Comparison of ENCODE assay signal across 17 cellular contexts in the genomic region with DNA sequence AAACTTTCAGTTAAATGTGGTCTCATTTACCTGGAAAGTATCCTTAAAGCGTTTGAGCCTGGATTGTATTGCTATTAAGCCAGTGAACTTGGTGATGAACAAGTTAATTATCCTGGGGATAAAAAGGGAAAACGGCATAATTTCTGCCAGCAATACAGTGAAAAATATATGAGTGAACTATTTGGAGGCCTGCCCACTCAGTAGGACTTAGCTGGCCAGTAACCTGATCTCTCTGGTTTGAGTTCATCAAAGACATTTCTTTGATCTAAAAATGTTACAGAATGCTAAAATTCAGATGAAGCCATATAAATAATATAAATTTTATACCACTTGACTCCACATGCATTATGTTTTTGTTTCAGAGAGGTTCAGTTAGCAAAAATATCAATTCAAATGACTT.
DNase-seq lines count a peak whose midpoint lies in the region; ATAC-seq and TF ChIP-seq lines count a peak whose summit lies in the region.
"Had no signal": no experiment of that assay in that cellular context is flagged by ENCODE, and none has a peak within 500 bp of the region (broad histone marks: within the 10 kb centered on the region; RNA-seq: fewer than 3 reads in every experiment).

No MANE protein-coding gene starts in this region.

- H3K36me3 ChIP-seq in brain microvascular endothelial cell (replicated peaks) = no peaks in the 10 kb centered on the region
- no peaks in the 10 kb centered on the region for H3K36me3 ChIP-seq in testis (ENCODE audit: low read depth, missing control alignments)
- H3K36me3 ChIP-seq in WERI-Rb-1 = no peaks in the 10 kb centered on the region
- H3K36me3 ChIP-seq in suprapubic skin = no peaks in the 10 kb centered on the region
- H3K36me3 ChIP-seq: HAP-1, Peyer's patch had no signal

- no peak for TF ChIP-seq RAD21 in Ishikawa (IDR thresholded peaks at IDR 0.05; ENCODE audit: low read depth)

- TF ChIP-seq EP300 in Ishikawa (IDR thresholded peaks at IDR 0.05; ENCODE audit: borderline replicate concordance) (peak; percentile 55; the same call in 1 of the 2 replicates), suprapubic skin (IDR thresholded peaks at IDR 0.05) (no peak)

- H3K27me3 ChIP-seq in brain microvascular endothelial cell (replicated peaks) (no peaks in the 10 kb centered on the region), testis (no peaks in the 10 kb centered on the region), WERI-Rb-1 (ENCODE audit: insufficient read depth, low read depth, severe bottlenecking) (no peaks in the 10 kb centered on the region), suprapubic skin (no peaks in the 10 kb centered on the region)
- H3K27me3 ChIP-seq: Peyer's patch had no signal

- intact Hi-C loops in testis (cut with DNase I; ENCODE audit: low total_unique reads) = no loop called here

- no peaks in the 10 kb centered on the region for H3K4me1 ChIP-seq in testis
- no peaks in the 10 kb centered on the region for H3K4me1 ChIP-seq in suprapubic skin
- H3K4me1 ChIP-seq: Peyer's patch had no signal

- 59 to 70% methylated on average over 2 of the region's 2 CpGs for WGBS in testis, 2 donors
- WGBS in suprapubic skin = 42% methylated on average over 2 of the region's 2 CpGs

- H3K9me3 ChIP-seq in testis = no peaks in the 10 kb centered on the region
- no peaks in the 10 kb centered on the region for H3K9me3 ChIP-seq in WERI-Rb-1 (ENCODE audit: severe bottlenecking)
- H3K9me3 ChIP-seq in suprapubic skin = no peaks in the 10 kb centered on the region
- H3K9me3 ChIP-seq: HAP-1, Peyer's patch had no signal

- H3K4me3 ChIP-seq in brain microvascular endothelial cell (ENCODE audit: low read depth, low read length) (no peak overlapping the region), testis (no peak overlapping the region), WERI-Rb-1 (ENCODE audit: low read depth, low read length) (no peak overlapping the region), suprapubic skin (no peak overlapping the region)
- H3K4me3 ChIP-seq: HAP-1, Peyer's patch had no signal

- in situ Hi-C loops in brain microvascular endothelial cell (cut with HindIII; ENCODE audit: low pct_ligation_motif_present, low sequenced_read_pairs) = no loop called here

- no peak for TF ChIP-seq POLR2A in testis (IDR thresholded peaks at IDR 0.05)
- no peak for TF ChIP-seq POLR2A in suprapubic skin (IDR thresholded peaks at IDR 0.05)

- no peak for ATAC-seq in HG02642 (IDR thresholded peaks at IDR 0.05; ENCODE audit: poor library complexity, unreplicated experiment)

- peak; percentile 2 for DNase-seq in AG08396 (ENCODE audit: low spot score)
- DNase-seq in brain microvascular endothelial cell = peak; percentile 5
- DNase-seq in iris pigment epithelial cell (ENCODE audit: low read depth) = peak; percentile 50
- no peak for DNase-seq in testis
- no peak for DNase-seq in WERI-Rb-1
- DNase-seq in suprapubic skin (ENCODE audit: low spot score in 2 of 2) = no peak
- DNase-seq: COR-L47, DMS153, NCI-H1092, NCI-H2107, NCI-H345, Peyer's patch, Right ventricle myocardium superior had no signal

- H3K27ac ChIP-seq in brain microvascular endothelial cell (no peak overlapping the region), testis (no peak overlapping the region), WERI-Rb-1 (no peak overlapping the region), suprapubic skin (no peak overlapping the region)
- H3K27ac ChIP-seq: C4-2B, Peyer's patch had no signal

- TF ChIP-seq CTCF in brain microvascular endothelial cell (IDR thresholded peaks at IDR 0.05; ENCODE audit: low read depth, low read length, missing control alignments) (no peak), testis (IDR thresholded peaks at IDR 0.05) (no peak), WERI-Rb-1 (IDR thresholded peaks at IDR 0.05; ENCODE audit: low read depth, low read length) (no peak), suprapubic skin (IDR thresholded peaks at IDR 0.05) (no peak)

TF ChIP-seq in Ishikawa, 13 proteins besides CTCF, POLR2A, EP300 and RAD21:
- TF ChIP-seq TCF12 (IDR thresholded peaks at IDR 0.05; ENCODE audit: low read depth) (no peak), CREB1 (IDR thresholded peaks at IDR 0.05; ENCODE audit: low read depth) (no peak), TAF1 (IDR thresholded peaks at IDR 0.05; ENCODE audit: low read depth) (no peak), CEBPB (IDR thresholded peaks at IDR 0.05) (no peak), TEAD4 (IDR thresholded peaks at IDR 0.05) (peak; percentile 33; the same call in 1 of the 2 replicates), NFIC (IDR thresholded peaks at IDR 0.05) (peak; percentile 74), YY1 (IDR thresholded peaks at IDR 0.05; ENCODE audit: low read depth) (no peak), EGR1 (IDR thresholded peaks at IDR 0.05) (no peak)
- TF ChIP-seq, protein P1, sequence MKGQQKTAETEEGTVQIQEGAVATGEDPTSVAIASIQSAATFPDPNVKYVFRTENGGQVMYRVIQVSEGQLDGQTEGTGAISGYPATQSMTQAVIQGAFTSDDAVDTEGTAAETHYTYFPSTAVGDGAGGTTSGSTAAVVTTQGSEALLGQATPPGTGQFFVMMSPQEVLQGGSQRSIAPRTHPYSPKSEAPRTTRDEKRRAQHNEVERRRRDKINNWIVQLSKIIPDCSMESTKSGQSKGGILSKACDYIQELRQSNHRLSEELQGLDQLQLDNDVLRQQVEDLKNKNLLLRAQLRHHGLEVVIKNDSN (IDR thresholded peaks at IDR 0.05) = no peak
- TF ChIP-seq, protein P2, sequence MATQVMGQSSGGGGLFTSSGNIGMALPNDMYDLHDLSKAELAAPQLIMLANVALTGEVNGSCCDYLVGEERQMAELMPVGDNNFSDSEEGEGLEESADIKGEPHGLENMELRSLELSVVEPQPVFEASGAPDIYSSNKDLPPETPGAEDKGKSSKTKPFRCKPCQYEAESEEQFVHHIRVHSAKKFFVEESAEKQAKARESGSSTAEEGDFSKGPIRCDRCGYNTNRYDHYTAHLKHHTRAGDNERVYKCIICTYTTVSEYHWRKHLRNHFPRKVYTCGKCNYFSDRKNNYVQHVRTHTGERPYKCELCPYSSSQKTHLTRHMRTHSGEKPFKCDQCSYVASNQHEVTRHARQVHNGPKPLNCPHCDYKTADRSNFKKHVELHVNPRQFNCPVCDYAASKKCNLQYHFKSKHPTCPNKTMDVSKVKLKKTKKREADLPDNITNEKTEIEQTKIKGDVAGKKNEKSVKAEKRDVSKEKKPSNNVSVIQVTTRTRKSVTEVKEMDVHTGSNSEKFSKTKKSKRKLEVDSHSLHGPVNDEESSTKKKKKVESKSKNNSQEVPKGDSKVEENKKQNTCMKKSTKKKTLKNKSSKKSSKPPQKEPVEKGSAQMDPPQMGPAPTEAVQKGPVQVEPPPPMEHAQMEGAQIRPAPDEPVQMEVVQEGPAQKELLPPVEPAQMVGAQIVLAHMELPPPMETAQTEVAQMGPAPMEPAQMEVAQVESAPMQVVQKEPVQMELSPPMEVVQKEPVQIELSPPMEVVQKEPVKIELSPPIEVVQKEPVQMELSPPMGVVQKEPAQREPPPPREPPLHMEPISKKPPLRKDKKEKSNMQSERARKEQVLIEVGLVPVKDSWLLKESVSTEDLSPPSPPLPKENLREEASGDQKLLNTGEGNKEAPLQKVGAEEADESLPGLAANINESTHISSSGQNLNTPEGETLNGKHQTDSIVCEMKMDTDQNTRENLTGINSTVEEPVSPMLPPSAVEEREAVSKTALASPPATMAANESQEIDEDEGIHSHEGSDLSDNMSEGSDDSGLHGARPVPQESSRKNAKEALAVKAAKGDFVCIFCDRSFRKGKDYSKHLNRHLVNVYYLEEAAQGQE (IDR thresholded peaks at IDR 0.05; ENCODE audit: low read depth) = no peak

Comparison
In these comparisons a context has a peak if more than half of its experiments do, and no peak if none do; other contexts are left out.
1. DNase-seq: peak in AG08396 (single experiment), brain microvascular endothelial cell (single experiment) and iris pigment epithelial cell (single experiment); none in testis (single experiment), WERI-Rb-1 (single experiment) and suprapubic skin (0 of 2).